Comparison of ENCODE assay signal across 1 cellular context in the genomic region with DNA sequence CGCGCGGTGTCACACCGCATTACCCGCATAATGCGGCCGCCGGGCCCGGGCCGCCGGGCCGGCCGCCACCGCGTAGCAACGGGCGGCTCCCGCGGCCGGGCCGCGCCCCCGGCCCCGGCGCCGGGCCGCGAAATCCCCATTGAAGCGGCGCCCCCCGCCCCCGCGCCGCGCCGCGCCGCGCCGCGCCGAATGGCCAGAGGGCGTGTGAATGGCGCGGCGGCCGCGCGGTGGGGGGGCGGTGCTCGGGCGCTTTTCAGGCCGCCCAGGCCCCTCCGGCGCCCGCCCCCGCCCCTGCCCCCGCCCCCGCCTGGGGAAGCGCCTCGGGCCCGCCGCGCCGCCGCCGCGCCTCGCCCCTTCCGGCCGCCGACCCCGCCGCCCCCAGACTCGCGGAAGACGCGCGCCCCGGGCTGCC.
TF ChIP-seq lines count a peak whose summit lies in the region.

No MANE protein-coding gene starts in this region.

TF ChIP-seq in K562, 482 proteins besides CTCF, POLR2A, EP300 and RAD21 (continued from another document and continues in another):
- TF ChIP-seq NR1H2 (CRISPR knock-in tag; IDR thresholded peaks at IDR 0.05) (no peak), TRIM24 (IDR thresholded peaks at IDR 0.05) (no peak), GTF2A2 (tag; IDR thresholded peaks at IDR 0.05) (no peak), RFX5 (IDR thresholded peaks at IDR 0.05; ENCODE audit: low read depth, low read length) (no peak), EHMT2 (IDR thresholded peaks at IDR 0.05) (no peak), ATF7 (IDR thresholded peaks at IDR 0.05) (no peak), MYC (IDR thresholded peaks at IDR 0.05; ENCODE audit: low read depth, low read length) (peak; percentile 22; the same call in 1 of the 2 replicates), MYC (CRISPR knock-in tag; IDR thresholded peaks at IDR 0.05; ENCODE audit: borderline replicate concordance, low read depth) (no peak), ZNF212 (CRISPR knock-in tag; IDR thresholded peaks at IDR 0.05) (no peak), KLF10 (CRISPR knock-in tag; IDR thresholded peaks at IDR 0.05) (no peak), ZNF583 (CRISPR knock-in tag; IDR thresholded peaks at IDR 0.05) (no peak), YY1 (IDR thresholded peaks at IDR 0.05; ENCODE audit: borderline replicate concordance in 1 of 3, control insufficient read depth in 1 of 3, extremely low read depth in 1 of 3, insufficient read depth in 3 of 3, insufficient read length in 1 of 3, insufficient replicate concordance in 2 of 3, low read depth in 1 of 3, low read length in 2 of 3) (peak in 1 of 3 experiments; percentile 74), ZNF644 (tag; IDR thresholded peaks at IDR 0.05; ENCODE audit: low read depth) (peak; percentile 1; the same call in 1 of the 2 replicates), ILK (tag; IDR thresholded peaks at IDR 0.05; ENCODE audit: borderline replicate concordance, low read depth) (no peak), TRIM28 (IDR thresholded peaks at IDR 0.05) (no peak), KDM1A (IDR thresholded peaks at IDR 0.05) (no peak), TARDBP (IDR thresholded peaks at IDR 0.05) (no peak), ESRRB (CRISPR knock-in tag; IDR thresholded peaks at IDR 0.05; ENCODE audit: borderline replicate concordance) (no peak), TAF9B (IDR thresholded peaks at IDR 0.05; ENCODE audit: partially characterized antibody) (no peak), ZNF445 (CRISPR knock-in tag; IDR thresholded peaks at IDR 0.05; ENCODE audit: low read depth) (no peak), ZFX (CRISPR knock-in tag; IDR thresholded peaks at IDR 0.05) (no peak), ZNF766 (CRISPR knock-in tag; conservative IDR thresholded peaks at IDR 0.05) (no peak), PCBP1 (IDR thresholded peaks at IDR 0.05; ENCODE audit: low read depth, low read length, poor library complexity, severe bottlenecking) (no peak), TAF1 (IDR thresholded peaks at IDR 0.05; ENCODE audit: control insufficient read depth, extremely low read depth, insufficient read depth, low read length, severe bottlenecking) (peak; percentile 6), ZNF347 (CRISPR knock-in tag; IDR thresholded peaks at IDR 0.05; ENCODE audit: low read depth) (no peak), NR2C2 (CRISPR knock-in tag; IDR thresholded peaks at IDR 0.05) (no peak), NR2C2 (tag; IDR thresholded peaks at IDR 0.05) (peak; percentile 33; the same call in 1 of the 2 replicates), ZNF324 (CRISPR knock-in tag; IDR thresholded peaks at IDR 0.05) (no peak), NR4A1 (CRISPR knock-in tag; IDR thresholded peaks at IDR 0.05) (no peak), NR4A1 (tag; IDR thresholded peaks at IDR 0.05) (no peak), ZNF696 (CRISPR knock-in tag; conservative IDR thresholded peaks at IDR 0.05) (no peak)
- TF ChIP-seq, protein P1, sequence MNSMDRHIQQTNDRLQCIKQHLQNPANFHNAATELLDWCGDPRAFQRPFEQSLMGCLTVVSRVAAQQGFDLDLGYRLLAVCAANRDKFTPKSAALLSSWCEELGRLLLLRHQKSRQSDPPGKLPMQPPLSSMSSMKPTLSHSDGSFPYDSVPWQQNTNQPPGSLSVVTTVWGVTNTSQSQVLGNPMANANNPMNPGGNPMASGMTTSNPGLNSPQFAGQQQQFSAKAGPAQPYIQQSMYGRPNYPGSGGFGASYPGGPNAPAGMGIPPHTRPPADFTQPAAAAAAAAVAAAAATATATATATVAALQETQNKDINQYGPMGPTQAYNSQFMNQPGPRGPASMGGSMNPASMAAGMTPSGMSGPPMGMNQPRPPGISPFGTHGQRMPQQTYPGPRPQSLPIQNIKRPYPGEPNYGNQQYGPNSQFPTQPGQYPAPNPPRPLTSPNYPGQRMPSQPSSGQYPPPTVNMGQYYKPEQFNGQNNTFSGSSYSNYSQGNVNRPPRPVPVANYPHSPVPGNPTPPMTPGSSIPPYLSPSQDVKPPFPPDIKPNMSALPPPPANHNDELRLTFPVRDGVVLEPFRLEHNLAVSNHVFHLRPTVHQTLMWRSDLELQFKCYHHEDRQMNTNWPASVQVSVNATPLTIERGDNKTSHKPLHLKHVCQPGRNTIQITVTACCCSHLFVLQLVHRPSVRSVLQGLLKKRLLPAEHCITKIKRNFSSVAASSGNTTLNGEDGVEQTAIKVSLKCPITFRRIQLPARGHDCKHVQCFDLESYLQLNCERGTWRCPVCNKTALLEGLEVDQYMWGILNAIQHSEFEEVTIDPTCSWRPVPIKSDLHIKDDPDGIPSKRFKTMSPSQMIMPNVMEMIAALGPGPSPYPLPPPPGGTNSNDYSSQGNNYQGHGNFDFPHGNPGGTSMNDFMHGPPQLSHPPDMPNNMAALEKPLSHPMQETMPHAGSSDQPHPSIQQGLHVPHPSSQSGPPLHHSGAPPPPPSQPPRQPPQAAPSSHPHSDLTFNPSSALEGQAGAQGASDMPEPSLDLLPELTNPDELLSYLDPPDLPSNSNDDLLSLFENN (IDR thresholded peaks at IDR 0.05; ENCODE audit: low read depth in 2 of 2, low read length in 2 of 2) = no peak
- TF ChIP-seq, protein P2, sequence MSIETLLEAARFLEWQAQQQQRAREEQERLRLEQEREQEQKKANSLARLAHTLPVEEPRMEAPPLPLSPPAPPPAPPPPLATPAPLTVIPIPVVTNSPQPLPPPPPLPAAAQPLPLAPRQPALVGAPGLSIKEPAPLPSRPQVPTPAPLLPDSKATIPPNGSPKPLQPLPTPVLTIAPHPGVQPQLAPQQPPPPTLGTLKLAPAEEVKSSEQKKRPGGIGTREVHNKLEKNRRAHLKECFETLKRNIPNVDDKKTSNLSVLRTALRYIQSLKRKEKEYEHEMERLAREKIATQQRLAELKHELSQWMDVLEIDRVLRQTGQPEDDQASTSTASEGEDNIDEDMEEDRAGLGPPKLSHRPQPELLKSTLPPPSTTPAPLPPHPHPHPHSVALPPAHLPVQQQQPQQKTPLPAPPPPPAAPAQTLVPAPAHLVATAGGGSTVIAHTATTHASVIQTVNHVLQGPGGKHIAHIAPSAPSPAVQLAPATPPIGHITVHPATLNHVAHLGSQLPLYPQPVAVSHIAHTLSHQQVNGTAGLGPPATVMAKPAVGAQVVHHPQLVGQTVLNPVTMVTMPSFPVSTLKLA (conservative IDR thresholded peaks at IDR 0.05) = no peak
- TF ChIP-seq, protein P3, sequence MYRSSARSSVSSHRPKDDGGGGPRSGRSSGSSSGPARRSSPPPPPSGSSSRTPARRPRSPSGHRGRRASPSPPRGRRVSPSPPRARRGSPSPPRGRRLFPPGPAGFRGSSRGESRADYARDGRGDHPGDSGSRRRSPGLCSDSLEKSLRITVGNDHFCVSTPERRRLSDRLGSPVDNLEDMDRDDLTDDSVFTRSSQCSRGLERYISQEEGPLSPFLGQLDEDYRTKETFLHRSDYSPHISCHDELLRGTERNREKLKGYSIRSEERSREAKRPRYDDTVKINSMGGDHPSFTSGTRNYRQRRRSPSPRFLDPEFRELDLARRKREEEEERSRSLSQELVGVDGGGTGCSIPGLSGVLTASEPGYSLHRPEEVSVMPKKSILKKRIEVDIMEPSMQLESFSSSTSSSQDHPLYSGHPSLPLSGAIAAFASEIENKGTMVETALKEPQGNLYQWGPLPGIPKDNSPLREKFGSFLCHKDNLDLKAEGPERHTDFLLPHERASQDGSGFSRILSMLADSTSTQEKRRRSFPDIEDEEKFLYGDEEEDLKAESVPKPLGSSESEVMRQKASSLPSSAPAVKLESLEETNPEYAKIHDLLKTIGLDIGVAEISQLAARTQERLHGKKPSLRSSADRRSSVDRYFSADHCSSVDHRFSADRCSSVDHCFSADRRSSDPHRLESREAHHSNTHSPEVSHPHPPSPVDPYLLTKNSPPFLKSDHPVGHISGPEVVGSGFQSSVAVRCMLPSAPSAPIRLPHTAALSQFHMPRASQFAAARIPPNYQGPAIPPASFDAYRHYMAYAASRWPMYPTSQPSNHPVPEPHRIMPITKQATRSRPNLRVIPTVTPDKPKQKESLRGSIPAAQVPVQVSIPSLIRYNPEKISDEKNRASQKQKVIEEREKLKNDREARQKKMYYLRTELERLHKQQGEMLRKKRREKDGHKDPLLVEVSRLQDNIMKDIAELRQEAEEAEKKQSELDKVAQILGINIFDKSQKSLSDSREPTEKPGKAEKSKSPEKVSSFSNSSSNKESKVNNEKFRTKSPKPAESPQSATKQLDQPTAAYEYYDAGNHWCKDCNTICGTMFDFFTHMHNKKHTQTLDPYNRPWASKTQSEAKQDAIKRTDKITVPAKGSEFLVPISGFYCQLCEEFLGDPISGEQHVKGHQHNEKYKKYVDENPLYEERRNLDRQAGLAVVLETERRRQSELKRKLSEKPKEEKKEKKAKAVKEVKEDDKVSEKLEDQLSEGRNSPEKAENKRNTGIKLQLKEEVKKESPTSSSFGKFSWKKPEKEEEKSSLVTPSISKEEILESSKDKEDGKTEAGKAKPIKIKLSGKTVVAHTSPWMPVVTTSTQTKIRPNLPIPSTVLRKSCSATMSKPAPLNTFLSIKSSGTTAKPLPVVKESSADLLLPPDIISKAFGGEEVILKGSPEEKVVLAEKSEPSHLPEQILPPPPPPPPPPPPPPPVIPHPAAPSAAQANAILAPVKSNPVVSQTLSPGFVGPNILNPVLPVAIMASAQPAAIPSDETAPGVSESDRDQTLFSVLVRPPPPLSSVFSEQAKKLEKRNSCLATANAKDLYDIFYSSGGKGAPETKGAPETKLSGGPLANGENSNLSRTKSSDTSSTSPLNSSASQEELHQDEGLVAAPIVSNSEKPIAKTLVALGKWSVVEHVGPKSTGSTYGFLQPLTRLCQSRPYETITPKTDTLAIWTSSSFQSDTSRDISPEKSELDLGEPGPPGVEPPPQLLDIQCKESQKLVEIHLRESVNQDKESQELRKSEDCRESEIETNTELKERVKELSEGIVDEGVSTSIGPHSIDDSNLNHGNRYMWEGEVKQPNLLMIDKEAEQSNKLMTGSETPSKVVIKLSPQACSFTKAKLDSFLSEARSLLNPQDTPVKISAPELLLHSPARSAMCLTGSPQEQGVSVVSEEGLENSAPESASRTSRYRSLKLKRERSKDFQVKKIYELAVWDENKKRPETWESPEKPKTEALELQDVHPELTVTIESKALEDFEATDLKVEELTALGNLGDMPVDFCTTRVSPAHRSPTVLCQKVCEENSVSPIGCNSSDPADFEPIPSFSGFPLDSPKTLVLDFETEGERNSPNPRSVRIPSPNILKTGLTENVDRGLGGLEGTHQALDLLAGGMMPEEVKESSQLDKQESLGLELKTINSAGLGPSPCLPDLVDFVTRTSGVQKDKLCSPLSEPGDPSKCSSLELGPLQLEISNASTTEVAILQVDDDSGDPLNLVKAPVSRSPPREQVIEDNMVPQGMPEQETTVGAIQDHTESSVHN (IDR thresholded peaks at IDR 0.05; ENCODE audit: borderline replicate concordance in 1 of 2, low read depth in 1 of 2) = no peak
- TF ChIP-seq, protein P4, sequence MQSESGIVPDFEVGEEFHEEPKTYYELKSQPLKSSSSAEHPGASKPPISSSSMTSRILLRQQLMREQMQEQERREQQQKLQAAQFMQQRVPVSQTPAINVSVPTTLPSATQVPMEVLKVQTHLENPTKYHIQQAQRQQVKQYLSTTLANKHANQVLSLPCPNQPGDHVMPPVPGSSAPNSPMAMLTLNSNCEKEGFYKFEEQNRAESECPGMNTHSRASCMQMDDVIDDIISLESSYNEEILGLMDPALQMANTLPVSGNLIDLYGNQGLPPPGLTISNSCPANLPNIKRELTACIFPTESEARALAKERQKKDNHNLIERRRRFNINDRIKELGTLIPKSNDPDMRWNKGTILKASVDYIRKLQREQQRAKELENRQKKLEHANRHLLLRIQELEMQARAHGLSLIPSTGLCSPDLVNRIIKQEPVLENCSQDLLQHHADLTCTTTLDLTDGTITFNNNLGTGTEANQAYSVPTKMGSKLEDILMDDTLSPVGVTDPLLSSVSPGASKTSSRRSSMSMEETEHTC (IDR thresholded peaks at IDR 0.05) = no peak
- TF ChIP-seq, protein P5, sequence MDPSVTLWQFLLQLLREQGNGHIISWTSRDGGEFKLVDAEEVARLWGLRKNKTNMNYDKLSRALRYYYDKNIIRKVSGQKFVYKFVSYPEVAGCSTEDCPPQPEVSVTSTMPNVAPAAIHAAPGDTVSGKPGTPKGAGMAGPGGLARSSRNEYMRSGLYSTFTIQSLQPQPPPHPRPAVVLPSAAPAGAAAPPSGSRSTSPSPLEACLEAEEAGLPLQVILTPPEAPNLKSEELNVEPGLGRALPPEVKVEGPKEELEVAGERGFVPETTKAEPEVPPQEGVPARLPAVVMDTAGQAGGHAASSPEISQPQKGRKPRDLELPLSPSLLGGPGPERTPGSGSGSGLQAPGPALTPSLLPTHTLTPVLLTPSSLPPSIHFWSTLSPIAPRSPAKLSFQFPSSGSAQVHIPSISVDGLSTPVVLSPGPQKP (CRISPR knock-in tag; IDR thresholded peaks at IDR 0.05) = no peak
- TF ChIP-seq, protein P6, sequence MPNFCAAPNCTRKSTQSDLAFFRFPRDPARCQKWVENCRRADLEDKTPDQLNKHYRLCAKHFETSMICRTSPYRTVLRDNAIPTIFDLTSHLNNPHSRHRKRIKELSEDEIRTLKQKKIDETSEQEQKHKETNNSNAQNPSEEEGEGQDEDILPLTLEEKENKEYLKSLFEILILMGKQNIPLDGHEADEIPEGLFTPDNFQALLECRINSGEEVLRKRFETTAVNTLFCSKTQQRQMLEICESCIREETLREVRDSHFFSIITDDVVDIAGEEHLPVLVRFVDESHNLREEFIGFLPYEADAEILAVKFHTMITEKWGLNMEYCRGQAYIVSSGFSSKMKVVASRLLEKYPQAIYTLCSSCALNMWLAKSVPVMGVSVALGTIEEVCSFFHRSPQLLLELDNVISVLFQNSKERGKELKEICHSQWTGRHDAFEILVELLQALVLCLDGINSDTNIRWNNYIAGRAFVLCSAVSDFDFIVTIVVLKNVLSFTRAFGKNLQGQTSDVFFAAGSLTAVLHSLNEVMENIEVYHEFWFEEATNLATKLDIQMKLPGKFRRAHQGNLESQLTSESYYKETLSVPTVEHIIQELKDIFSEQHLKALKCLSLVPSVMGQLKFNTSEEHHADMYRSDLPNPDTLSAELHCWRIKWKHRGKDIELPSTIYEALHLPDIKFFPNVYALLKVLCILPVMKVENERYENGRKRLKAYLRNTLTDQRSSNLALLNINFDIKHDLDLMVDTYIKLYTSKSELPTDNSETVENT (CRISPR knock-in tag; IDR thresholded peaks at IDR 0.05) = no peak
- TF ChIP-seq, protein P7, sequence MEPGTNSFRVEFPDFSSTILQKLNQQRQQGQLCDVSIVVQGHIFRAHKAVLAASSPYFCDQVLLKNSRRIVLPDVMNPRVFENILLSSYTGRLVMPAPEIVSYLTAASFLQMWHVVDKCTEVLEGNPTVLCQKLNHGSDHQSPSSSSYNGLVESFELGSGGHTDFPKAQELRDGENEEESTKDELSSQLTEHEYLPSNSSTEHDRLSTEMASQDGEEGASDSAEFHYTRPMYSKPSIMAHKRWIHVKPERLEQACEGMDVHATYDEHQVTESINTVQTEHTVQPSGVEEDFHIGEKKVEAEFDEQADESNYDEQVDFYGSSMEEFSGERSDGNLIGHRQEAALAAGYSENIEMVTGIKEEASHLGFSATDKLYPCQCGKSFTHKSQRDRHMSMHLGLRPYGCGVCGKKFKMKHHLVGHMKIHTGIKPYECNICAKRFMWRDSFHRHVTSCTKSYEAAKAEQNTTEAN (CRISPR knock-in tag; IDR thresholded peaks at IDR 0.05) = no peak
